ENCODE assay signal across 24 cellular contexts in the genomic region with DNA sequence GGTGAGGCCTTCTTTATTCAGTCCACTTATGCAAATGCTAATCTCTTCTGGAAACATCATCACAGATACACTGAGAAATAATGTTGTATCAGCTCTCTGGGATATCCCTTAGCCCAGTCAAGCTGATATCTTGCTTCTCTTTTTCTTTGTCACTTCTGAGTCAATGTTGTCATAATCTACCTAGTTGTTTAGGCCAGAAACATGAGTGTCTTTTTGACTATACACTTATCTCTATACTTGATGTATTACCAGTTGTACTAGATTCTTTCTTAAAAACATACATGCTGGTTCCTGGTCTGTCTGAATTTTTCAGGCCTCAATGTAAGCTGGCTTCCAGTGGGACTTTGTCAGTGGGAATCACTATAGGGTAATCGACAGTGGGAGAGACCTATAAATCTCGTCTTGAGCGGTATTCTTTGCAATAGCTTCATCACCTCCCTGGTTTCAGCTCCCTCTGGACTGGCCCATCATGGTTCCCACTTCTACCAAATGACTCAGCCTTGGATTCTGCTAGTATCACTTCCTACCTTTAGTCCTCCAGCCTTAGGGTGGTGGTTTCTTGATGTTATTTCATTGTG.
"Had no signal": no experiment of that assay in that cellular context is flagged by ENCODE, and none has a peak within 500 bp of the region (broad histone marks: within the 10 kb centered on the region; RNA-seq: fewer than 3 reads in every experiment).

No MANE protein-coding gene starts in this region.

- H3K4me1 Mint-ChIP-seq: nephron had no signal

- H3K36me3 Mint-ChIP-seq: activated naive CD8-positive, alpha-beta T cell had no signal

- H3K9me3 Mint-ChIP-seq: activated T-helper 2 cell treated with anti-CD3 and anti-CD28 coated beads, Interferon-gamma antibody, Interleukin-2, Interleukin-4, amounts not matched to agents 10 μg/mL and 5 μg/mL and 100 μg/mL, durations not matched to agents 14 hours and 24 hours and 36 hours had no signal

- H3K27me3 Mint-ChIP-seq: effector memory CD8-positive, alpha-beta T cell had no signal

- H3K27ac ChIP-seq: breast epithelium, colonic mucosa, dorsolateral prefrontal cortex, esophagus muscularis mucosa, gastroesophageal sphincter, heart left ventricle, neutrophil, ovary, prostate gland, tibial artery, VCaP had no signal

- H3K27ac Mint-ChIP-seq: activated naive CD8-positive, alpha-beta T cell; activated T-helper 2 cell treated with anti-CD3 and anti-CD28 coated beads, Interferon-gamma antibody, Interleukin-2, Interleukin-4, amounts not matched to agents 10 μg/mL and 5 μg/mL and 100 μg/mL, durations not matched to agents 14 hours and 24 hours and 36 hours; effector memory CD8-positive, alpha-beta T cell; nephron; T-helper 17 cell had no signal

- H3K27me3 ChIP-seq: breast epithelium, colonic mucosa, dorsolateral prefrontal cortex, esophagus muscularis mucosa, gastroesophageal sphincter, heart left ventricle, neutrophil, ovary had no signal

- H3K4me1 ChIP-seq: breast epithelium, colonic mucosa, esophagus muscularis mucosa, gastroesophageal sphincter, heart left ventricle, prostate gland, tibial artery had no signal

- ATAC-seq: effector memory CD8-positive, alpha-beta T cell; gastroesophageal sphincter; heart left ventricle; left colon; stimulated activated naive CD8-positive, alpha-beta T cell treated with anti-CD3 and anti-CD28 coated beads, Interleukin-15, Interleukin-2, amounts not matched to agents 100 U/mL and 50 U/mL, for 24 hours; T-helper 17 cell had no signal

- DNase-seq: activated CD4-positive, CD25-positive, alpha-beta regulatory T cell treated with anti-CD3 and anti-CD28 coated beads, Interleukin-2, amount 50 U/mL, for 72 hours; activated naive CD4-positive, alpha-beta T cell; activated T-cell treated with anti-CD3 and anti-CD28 coated beads, Interleukin-2, amount 50 U/mL, for 1 hour; colonic mucosa; dorsolateral prefrontal cortex; effector memory CD8-positive, alpha-beta T cell; heart left ventricle; left colon; mesenchymal stem cell; ovary; stimulated activated CD4-positive, alpha-beta T cell treated with anti-CD3 and anti-CD28 coated beads, Interleukin-2, amount 100 ng/mL, for 48 hours; stimulated activated CD8-positive, alpha-beta memory T cell treated with anti-CD3 and anti-CD28 coated beads, Interleukin-4, amount 100 ng/mL, for 48 hours; stimulated activated naive CD8-positive, alpha-beta T cell treated with anti-CD3 and anti-CD28 coated beads, Interleukin-15, Interleukin-2, amounts not matched to agents 100 U/mL and 50 U/mL, for 24 hours; T-helper 17 cell; tibial artery had no signal

- H3K4me3 Mint-ChIP-seq: activated naive CD8-positive, alpha-beta T cell; effector memory CD8-positive, alpha-beta T cell; nephron; T-helper 17 cell had no signal
